26 cellular contexts compared by ENCODE assay signal in genomic region chr11:40417627-40418026, GRCh38.
"Had no signal": no experiment of that assay in that cellular context is flagged by ENCODE, and none has a peak within 500 bp of the region (broad histone marks: within the 10 kb centered on the region; RNA-seq: fewer than 3 reads in every experiment).

No MANE protein-coding gene starts in this region.

- H3K27me3 ChIP-seq: pancreas, spleen, suprapubic skin, tibial nerve, uterus had no signal

- H3K4me3 ChIP-seq: lung, pancreas, prostate gland, skin epidermis, spleen, suprapubic skin, thoracic aorta, tibial nerve, uterus had no signal

- H3K36me3 ChIP-seq: pancreas, prostate gland, spleen, suprapubic skin, thoracic aorta, tibial nerve, uterus had no signal

- DNase-seq: hypothalamus; immature natural killer cell; islet precursor cell; mesendoderm; naive B cell; pancreas; posterior cingulate gyrus; retina; right cardiac atrium; spleen; stimulated activated CD4-positive, alpha-beta T cell treated with anti-CD3 and anti-CD28 coated beads, Interleukin-4, amount 100 ng/mL, for 24 hours; stimulated activated naive CD4-positive, alpha-beta T cell; uterus had no signal

- H3K9me3 ChIP-seq: pancreas, prostate gland, suprapubic skin, thoracic aorta, tibial nerve, uterus had no signal

- H3K27ac ChIP-seq: pancreas, prostate gland, skin epidermis, spleen, suprapubic skin, thoracic aorta, tibial nerve, uterus had no signal

- H3K4me1 Mint-ChIP-seq: immature natural killer cell; mesothelial cell of epicardium; naive B cell; stimulated activated effector memory CD8-positive, alpha-beta T cell treated with anti-CD3 and anti-CD28 coated beads, Interleukin-12 subunit alpha, Interleukin-12 subunit beta, amount 100 ng/mL, for 72 hours had no signal

- H3K4me3 Mint-ChIP-seq: immature natural killer cell; mesothelial cell of epicardium; naive B cell; natural killer cell treated with Interleukin-12 subunit alpha and Interleukin-12 subunit beta and Interleukin-15 and Interleukin-18, amount 100 ng/mL, for 72 hours; stimulated activated effector memory CD8-positive, alpha-beta T cell treated with anti-CD3 and anti-CD28 coated beads, Interleukin-12 subunit alpha, Interleukin-12 subunit beta, amount 100 ng/mL, for 72 hours; stimulated activated naive CD8-positive, alpha-beta T cell treated with anti-CD3 and anti-CD28 coated beads, Interleukin-15, Interleukin-2, amounts not matched to agents 100 ng/mL and 50 ng/mL, for 24 hours; type B pancreatic cell had no signal

- H3K4me1 ChIP-seq: pancreas, prostate gland, spleen, suprapubic skin, tibial nerve, uterus had no signal

- H3K36me3 Mint-ChIP-seq: immature natural killer cell; mesothelial cell of epicardium; naive B cell; stimulated activated effector memory CD8-positive, alpha-beta T cell treated with anti-CD3 and anti-CD28 coated beads, Interleukin-12 subunit alpha, Interleukin-12 subunit beta, amount 100 ng/mL, for 72 hours; type B pancreatic cell had no signal

- ATAC-seq: left lobe of liver; natural killer cell treated with Interleukin-12 subunit alpha and Interleukin-12 subunit beta and Interleukin-15 and Interleukin-18, amount 100 ng/mL, for 72 hours; pancreas; right cardiac atrium; sciatic nerve; stimulated activated effector memory CD8-positive, alpha-beta T cell treated with anti-CD3 and anti-CD28 coated beads, Interleukin-12 subunit alpha, Interleukin-12 subunit beta, amount 100 ng/mL, for 72 hours had no signal

- H3K27me3 Mint-ChIP-seq: naive B cell; natural killer cell treated with Interleukin-12 subunit alpha and Interleukin-12 subunit beta and Interleukin-15 and Interleukin-18, amount 100 ng/mL, for 72 hours; stimulated activated naive CD8-positive, alpha-beta T cell treated with anti-CD3 and anti-CD28 coated beads, Interleukin-15, Interleukin-2, amounts not matched to agents 100 ng/mL and 50 ng/mL, for 24 hours; type B pancreatic cell had no signal

- H3K27ac Mint-ChIP-seq: immature natural killer cell; mesothelial cell of epicardium; naive B cell; natural killer cell treated with Interleukin-12 subunit alpha and Interleukin-12 subunit beta and Interleukin-15 and Interleukin-18, amount 100 ng/mL, for 72 hours; stimulated activated effector memory CD8-positive, alpha-beta T cell treated with anti-CD3 and anti-CD28 coated beads, Interleukin-12 subunit alpha, Interleukin-12 subunit beta, amount 100 ng/mL, for 72 hours; stimulated activated naive CD8-positive, alpha-beta T cell treated with anti-CD3 and anti-CD28 coated beads, Interleukin-15, Interleukin-2, amounts not matched to agents 100 ng/mL and 50 ng/mL, for 24 hours; type B pancreatic cell had no signal

- H3K9me3 Mint-ChIP-seq: mesothelial cell of epicardium, type B pancreatic cell had no signal
